Comparison of ENCODE assay signal across 8 cellular contexts in the genomic region with DNA sequence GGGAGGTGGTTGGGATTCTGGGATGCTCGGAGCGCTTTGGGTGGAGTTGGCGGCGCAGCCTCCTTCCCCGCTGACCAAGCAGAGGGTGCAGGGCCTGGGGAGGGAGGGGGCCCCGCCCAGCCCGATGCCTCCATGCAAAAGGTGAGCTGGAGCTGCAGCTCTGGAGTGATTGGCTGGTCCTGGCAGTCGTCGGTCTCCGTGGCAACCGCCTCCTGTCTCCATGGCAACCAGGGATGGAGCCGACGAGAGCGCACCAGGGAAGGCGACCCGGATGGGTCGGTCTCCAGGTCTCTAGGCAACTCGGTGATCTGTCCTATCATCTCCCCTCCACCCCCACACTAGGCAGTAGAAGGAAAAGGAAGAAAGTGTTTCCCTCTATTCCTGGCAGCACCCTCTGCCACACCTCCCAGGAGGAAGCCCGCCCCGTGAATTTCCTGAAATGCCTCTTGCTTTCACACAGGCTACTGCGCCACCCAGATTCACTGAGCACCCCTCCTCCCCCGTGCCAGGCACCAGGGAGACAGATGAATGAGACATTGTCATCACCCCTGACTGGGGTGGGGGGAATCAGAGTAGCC. TPM values are rescaled to one million over a fixed set of nuclear protein-coding genes. Genes with fewer than 3 reads are reported as not detected.
DNase-seq lines count a peak whose midpoint lies in the region; ATAC-seq and TF ChIP-seq lines count a peak whose summit lies in the region.

No MANE protein-coding gene starts in this region.

- POLR2A ChIA-PET in Panc1 (lab: Charles Lee): interaction anchor here (0.7 kb wide), 1 partner anchor 23 kb away, joined by 10 read pairs; no protein-coding TSS in a partner anchor

- H3K4me1 ChIP-seq in Panc1 (ENCODE audit: control insufficient read depth, insufficient read depth, low read length): peaks cover 11% of the 10 kb centered on the region; the same call in 1 of the 2 replicates

- H3K36me3 ChIP-seq in Panc1 (ENCODE audit: control insufficient read depth, insufficient read depth, low read length): no peaks in the 10 kb centered on the region

- H3K9me3 ChIP-seq in Panc1 (ENCODE audit: control insufficient read depth, insufficient read depth, low read depth, low read length): no peaks in the 10 kb centered on the region

- peak overlapping the region; percentile 47 to 61 for H3K4me3 ChIP-seq in Panc1 (ENCODE audit: low read depth in 2 of 2, low read length in 2 of 2)
- H3K4me3 ChIP-seq in fibroblast of villous mesenchyme (ENCODE audit: low read depth, low read length): peak overlapping the region; percentile 69

- H3K4me1 Mint-ChIP-seq in natural killer cell: peaks cover 6 to 8% of the 10 kb centered on the region in 2 donors
- H3K4me1 Mint-ChIP-seq in stimulated activated naive CD8-positive, alpha-beta T cell treated with anti-CD3 and anti-CD28 coated beads, Interleukin-15, Interleukin-2, amounts not matched to agents 100 ng/mL and 50 ng/mL, for 24 hours (ENCODE audit: low read depth): peaks cover 4% of the 10 kb centered on the region

- in situ Hi-C loops in Panc1 (cut with HindIII; ENCODE audit: low pct_unique_long_range_greater_than_20kb, low sequenced_read_pairs): no loop called here

- peak overlapping the region; percentile 79 for H3K4me3 Mint-ChIP-seq in natural killer cell
- H3K4me3 Mint-ChIP-seq in stimulated activated naive CD8-positive, alpha-beta T cell treated with anti-CD3 and anti-CD28 coated beads, Interleukin-15, Interleukin-2, amounts not matched to agents 100 ng/mL and 50 ng/mL, for 24 hours: peak overlapping the region; percentile 70

- H3K27ac ChIP-seq in Panc1 (ENCODE audit: low read length): no peak overlapping the region

- peak; percentile 69 for ATAC-seq in Panc1
- ATAC-seq in natural killer cell: peak; percentile 36 to 49 (median 41)

- 0 out of 2 replicates have a peak, but pooled peaks cover 2% of the 10 kb centered on the region for H3K27me3 ChIP-seq in Panc1 (ENCODE audit: control insufficient read depth, insufficient read depth, low read length)

- intact Hi-C loops in Panc1 (cut with micrococcal nuclease; ENCODE audit: unreplicated experiment) (no loop called here), natural killer cell (cut with micrococcal nuclease) (no loop called here)

- peak overlapping the region; percentile 31 to 57 for H3K27ac Mint-ChIP-seq in natural killer cell
- no peak overlapping the region for H3K27ac Mint-ChIP-seq in stimulated activated naive CD8-positive, alpha-beta T cell treated with anti-CD3 and anti-CD28 coated beads, Interleukin-15, Interleukin-2, amounts not matched to agents 100 ng/mL and 50 ng/mL, for 24 hours

- BruUV-seq in Panc1 (replicated peaks; lab: Mats Ljungman, UMichigan): no TSS peak

- DNase-seq in NCI-H526 (lab: John Stamatoyannopoulos, UW): peak; percentile 70 to 81
- no peak for DNase-seq in NCI-H526 treated with DMSO at 0.1 percent for 48 hours (lab: John Stamatoyannopoulos, UW)
- DNase-seq in Panc1 (ENCODE audit: low read depth, low spot score): no peak
- peak; percentile 63 for DNase-seq in activated naive CD4-positive, alpha-beta T cell treated with Interleukin-2 at 50 U/mL for 16 hours
- DNase-seq in fibroblast of villous mesenchyme (ENCODE audit: low read depth): peak; percentile 48
- DNase-seq in natural killer cell: no peak
- no peak for DNase-seq in HK-2 (ENCODE audit: unreplicated experiment)

- no peaks in the 10 kb centered on the region for H3K36me3 Mint-ChIP-seq in natural killer cell
- no peaks in the 10 kb centered on the region for H3K36me3 Mint-ChIP-seq in stimulated activated naive CD8-positive, alpha-beta T cell treated with anti-CD3 and anti-CD28 coated beads, Interleukin-15, Interleukin-2, amounts not matched to agents 100 ng/mL and 50 ng/mL, for 24 hours (ENCODE audit: low read depth)

- peaks cover 0 to 10% of the 10 kb centered on the region in 2 donors for H3K27me3 Mint-ChIP-seq in natural killer cell (ENCODE audit: low read depth in 2 of 2)
- H3K27me3 Mint-ChIP-seq in stimulated activated naive CD8-positive, alpha-beta T cell treated with anti-CD3 and anti-CD28 coated beads, Interleukin-15, Interleukin-2, amounts not matched to agents 100 ng/mL and 50 ng/mL, for 24 hours: peaks cover 7% of the 10 kb centered on the region

- CTCF ChIA-PET in Panc1 (lab: Charles Lee): interaction anchor here (0.7 kb wide), 1 partner anchor 86 kb away, joined by 3 read pairs; no protein-coding TSS in a partner anchor

- no peaks in the 10 kb centered on the region for H3K9me3 Mint-ChIP-seq in natural killer cell
- no peaks in the 10 kb centered on the region for H3K9me3 Mint-ChIP-seq in stimulated activated naive CD8-positive, alpha-beta T cell treated with anti-CD3 and anti-CD28 coated beads, Interleukin-15, Interleukin-2, amounts not matched to agents 100 ng/mL and 50 ng/mL, for 24 hours

- TF ChIP-seq CTCF in Panc1 (IDR thresholded peaks at IDR 0.05) (no peak), fibroblast of villous mesenchyme (IDR thresholded peaks at IDR 0.05; ENCODE audit: insufficient read depth, low read depth, low read length) (no peak), natural killer cell (IDR thresholded peaks at IDR 0.05) (no peak)

RNA-seq across cellular contexts. Expression of a gene that starts 0.6 kb away (rescaled TPM):
- 5.3 TPM for total RNA-seq in Panc1 (2021; ENCODE audit: unreplicated experiment)
- polyA plus RNA-seq in Panc1 (2012; ENCODE audit: insufficient read length): 9.7 TPM
- total RNA-seq in fibroblast of villous mesenchyme: 2.6 and 3.9 TPM in 2 replicates
- 1 to 10 TPM in 1 of 3 donors, under 1 TPM in 2; 0.75 to 1.7 (median 0.78) TPM for total RNA-seq in natural killer cell

RNA-seq across cellular contexts. Expression of a gene that starts 22.1 kb away (rescaled TPM):
- total RNA-seq in Panc1 (2021; ENCODE audit: unreplicated experiment) (149 TPM), fibroblast of villous mesenchyme (69.6 and 80.7 TPM in 2 replicates), natural killer cell (10 to 100 TPM; 48.6 to 56.7 (median 55.9) TPM)
- 143 TPM for polyA plus RNA-seq in Panc1 (2012; ENCODE audit: insufficient read length)

Comparison
In these comparisons a context has a peak if more than half of its experiments do, and no peak if none do; other contexts are left out.
1. DNase-seq: peak in NCI-H526 (2 of 2), activated naive CD4-positive, alpha-beta T cell treated with Interleukin-2 at 50 U/mL for 16 hours (single experiment) and fibroblast of villous mesenchyme (single experiment); none in NCI-H526 treated with DMSO at 0.1 percent for 48 hours (single experiment), Panc1 (single experiment), natural killer cell (single experiment) and HK-2 (single experiment).